11 cellular contexts compared by ENCODE assay signal in genomic region chr14:50726372-50727107, GRCh38. TPM values are rescaled to one million over a fixed set of nuclear protein-coding genes. Genes with fewer than 3 reads are reported as not detected.
A peak's percentile ranks its signal among the peaks of the same experiment; 100 is the strongest.
DNase-seq lines count a peak whose midpoint lies in the region; ATAC-seq, FAIRE-seq and TF ChIP-seq lines count a peak whose summit lies in the region.
"Had no signal": no experiment of that assay in that cellular context is flagged by ENCODE, and none has a peak within 500 bp of the region (broad histone marks: within the 10 kb centered on the region; RNA-seq: fewer than 3 reads in every experiment).

No MANE protein-coding gene starts in this region.

- peak; percentile 78 for DNase-seq in GM03348 (ENCODE audit: low spot score)
- peak; percentile 86 for DNase-seq in Jurkat, Clone E6-1 (ENCODE audit: low read depth, low spot score)
- DNase-seq in GM12878 (ENCODE audit: low read depth, low spot score): no peak
- DNase-seq in non-pigmented ciliary epithelial cell (ENCODE audit: low read depth): peak; percentile 60
- DNase-seq in uterus: no peak
- DNase-seq: H7, left colon, NCI-H748 treated with DMSO at 0.1 percent for 48 hours, right lobe of liver had no signal

- in situ Hi-C loops in GM12878 (cut with MboI): no loop called here

- no peak for TF ChIP-seq EP300 in GM12878 (IDR thresholded peaks at IDR 0.05; ENCODE audit: borderline replicate concordance in 1 of 2, control insufficient read depth in 1 of 2, low read depth in 2 of 2, low read length in 2 of 2)

- intact Hi-C loops in GM12878 (cut with micrococcal nuclease; ENCODE audit: unreplicated experiment): no loop called here
- intact Hi-C loops in uterus (cut with DNase I; ENCODE audit: low total_unique reads): no loop called here

- POLR2A ChIA-PET in GM12878 (lab: Charles Lee): interaction anchor here (0.6 kb wide), 1 partner anchor 416 kb away, joined by 5 read pairs; no protein-coding TSS in a partner anchor

- no peaks in the 10 kb centered on the region for H4K20me1 ChIP-seq in GM12878 (ENCODE audit: control insufficient read depth, insufficient read depth)

- RAD21 ChIA-PET in GM12878 (lab: Charles Lee; ENCODE audit: unreplicated experiment): interaction anchor here (0.7 to 3.0 kb wide), 9 partner anchors 11 to 133 kb away, joined by 3 to 13 read pairs (median 6); no protein-coding TSS in a partner anchor

- no peaks in the 10 kb centered on the region for H3K79me2 ChIP-seq in GM12878 (ENCODE audit: control insufficient read depth, insufficient read depth, low read length)

- H2AFZ ChIP-seq in GM12878 (ENCODE audit: control insufficient read depth, low read depth, low read length): no peak overlapping the region

- TF ChIP-seq CTCF in GM12878 (IDR thresholded peaks at IDR 0.05 in 2 of 3, conservative IDR thresholded peaks at IDR 0.05 in 1 of 3; ENCODE audit: control insufficient read depth in 2 of 3, extremely low read depth in 1 of 3, insufficient read depth in 1 of 3, low read depth in 3 of 3, low read length in 3 of 3) (no peak), uterus (IDR thresholded peaks at IDR 0.05) (no peak)

- no TSS peak for BruUV-seq in GM12878 (replicated peaks; lab: Mats Ljungman, UMichigan)

- SMC1A ChIA-PET in GM12878 (lab: Charles Lee; ENCODE audit: uncharacterized antibody, unreplicated experiment): interaction anchor here (0.7 to 3.3 kb wide), 16 partner anchors 9 to 134 kb away, joined by 3 to 24 read pairs (median 4); no protein-coding TSS in a partner anchor

- H3K9me3 ChIP-seq in GM12878 (replicated peaks; ENCODE audit: control insufficient read depth, insufficient read depth, low read length) (peaks cover 5% of the 10 kb centered on the region; the same call in 2 of the 3 replicates), uterus (no peaks in the 10 kb centered on the region)
- H3K9me3 ChIP-seq: right lobe of liver had no signal

- TF ChIP-seq POLR2A in GM12878 (IDR thresholded peaks at IDR 0.05; ENCODE audit: low read depth, low read length) (no peak), uterus (IDR thresholded peaks at IDR 0.05) (no peak)

- H3K4me3 ChIP-seq in Jurkat, Clone E6-1 (ENCODE audit: low read length): no peak overlapping the region
- H3K4me3 ChIP-seq in GM12878 (no peak overlapping the region), uterus (no peak overlapping the region)
- H3K4me3 ChIP-seq: right lobe of liver had no signal

- H3K4me1 ChIP-seq in GM12878 (ENCODE audit: control insufficient read depth, insufficient read depth, low read length) (no peaks in the 10 kb centered on the region), uterus (no peaks in the 10 kb centered on the region)
- H3K4me1 ChIP-seq: right lobe of liver had no signal

- peak; percentile 73 for FAIRE-seq in GM12878 (lab: Jason Lieb, UNC)

- H3K4me2 ChIP-seq in GM12878 (ENCODE audit: control insufficient read depth, insufficient read depth): no peak overlapping the region

- peaks cover 14 to 62% of the 10 kb centered on the region in 2 experiments for H3K36me3 ChIP-seq in GM12878 (ENCODE audit: control insufficient read depth in 2 of 2, insufficient read depth in 2 of 2, low read length in 1 of 2)
- no peaks in the 10 kb centered on the region for H3K36me3 ChIP-seq in uterus
- H3K36me3 ChIP-seq: right lobe of liver had no signal

- TF ChIP-seq RAD21 in GM12878 (IDR thresholded peaks at IDR 0.05; ENCODE audit: insufficient read depth, low read depth, low read length): 0 out of 2 replicates have a peak, but pooled peaks have one; percentile 0

- no peak overlapping the region for H3K9ac ChIP-seq in GM12878 (ENCODE audit: control insufficient read depth, insufficient read depth, low read length)

- CTCF ChIA-PET in GM12878 (lab: Yijun Ruan, JAX): interaction anchor here (1.0 to 4.1 kb wide), 9 partner anchors 9 to 106 kb away, joined by 3 to 27 read pairs (median 4); no protein-coding TSS in a partner anchor

- no peak for ATAC-seq in GM12878
- ATAC-seq in GM21576 (IDR thresholded peaks at IDR 0.05; ENCODE audit: unreplicated experiment): no peak
- no peak for ATAC-seq in HG03139 (IDR thresholded peaks at IDR 0.05; ENCODE audit: unreplicated experiment)
- ATAC-seq: left colon, right lobe of liver had no signal

- H3K27me3 ChIP-seq in GM12878 (replicated peaks in 1 of 2; ENCODE audit: control insufficient read depth in 2 of 2, insufficient read depth in 2 of 2, low read length in 1 of 2): no peaks in the 10 kb centered on the region
- no peaks in the 10 kb centered on the region for H3K27me3 ChIP-seq in uterus
- H3K27me3 ChIP-seq: right lobe of liver had no signal

- H3K27ac ChIP-seq in GM12878 (ENCODE audit: control insufficient read depth, insufficient read depth) (no peak overlapping the region), uterus (no peak overlapping the region)
- H3K27ac ChIP-seq: right lobe of liver had no signal

- WGBS in GM12878 (ENCODE audit: insufficient coverage, insufficient replicate concordance, low lambda C conversion rate, missing lambda C conversion rate): 32% methylated on average over 3 of the region's 3 CpGs

TF ChIP-seq in GM12878, 131 proteins besides CTCF, POLR2A, EP300 and RAD21:
- TF ChIP-seq ATF2 (IDR thresholded peaks at IDR 0.05; ENCODE audit: low read length) (0 out of 2 replicates have a peak, but pooled peaks have one; percentile 47), RUNX3 (IDR thresholded peaks at IDR 0.05; ENCODE audit: low read length) (peak; percentile 66), NR2C2 (IDR thresholded peaks at IDR 0.05; ENCODE audit: borderline replicate concordance, control insufficient read depth, insufficient read length, low read depth) (no peak), POLR2AphosphoS2 (IDR thresholded peaks at IDR 0.05; ENCODE audit: low read depth, low read length) (no peak), CEBPB (IDR thresholded peaks at IDR 0.05; ENCODE audit: borderline replicate concordance in 1 of 2, low read depth in 2 of 2, low read length in 2 of 2) (0 out of 4 replicates have a peak, but pooled peaks of 1 of the 2 experiments have one; percentile 27), JUNB (IDR thresholded peaks at IDR 0.05) (0 out of 2 replicates have a peak, but pooled peaks have one; percentile 22), CREB1 (IDR thresholded peaks at IDR 0.05; ENCODE audit: low read depth) (0 out of 2 replicates have a peak, but pooled peaks have one; percentile 32), TCF7 (IDR thresholded peaks at IDR 0.05; ENCODE audit: borderline replicate concordance) (peak; percentile 87)

RNA-seq across cellular contexts. Expression of gene SAV1, which starts 58.4 kb away (rescaled TPM):
- polyA plus RNA-seq in Jurkat, Clone E6-1 (2012; ENCODE audit: insufficient read depth, insufficient read length): 12.7 TPM
- 42.6 and 46.4 TPM in 2 replicates for total RNA-seq in GM12878 (2013; cell fraction: nucleolus; rRNA removed)
- total RNA-seq in GM12878 (2014; rRNA removed) (16.9 and 19.9 TPM in 2 replicates), GM12878 (2014; rRNA removed; fragmentation: Illumina TruSeq; extraction: Trizol) (20.4 and 21.1 TPM in 2 replicates), GM12878 (2021) (21.1 and 24.9 TPM in 2 replicates), uterus (10 to 100 TPM; 18.2 to 42.9 (median 35.8) TPM)
- 23.4 TPM for polyA plus RNA-seq in GM12878 (2011; ENCODE audit: low read depth)
- polyA plus RNA-seq in GM12878 (2011; rRNA removed) (18.5 and 29.3 TPM in 2 replicates), GM12878 (2014; fragmentation: Illumina TruSeq; extraction: Trizol) (22.3 and 33.3 TPM in 2 replicates), GM12878 (2014; fragmentation: Nextera tagmentation; extraction: Ambion mirVana) (10 to 100 TPM; 10.1 to 15.1 TPM), GM12878 (2014; rRNA removed) (17.6 and 20.4 TPM in 2 replicates), GM12878 (2016; fragmentation: Nextera tagmentation; extraction: Ambion mirVana) (10 to 100 TPM; 25.1 to 29.1 TPM)
- 8.8 and 9.7 TPM in 2 replicates for polyA plus RNA-seq in GM12878 (2011; cell fraction: cytosol; rRNA removed)
- 4.5 and 6.4 TPM in 2 replicates for polyA plus RNA-seq in GM12878 (2011; cell fraction: nucleus; rRNA removed)
- polyA plus RNA-seq in GM12878 (2012): 16.8 and 20.0 TPM in 2 replicates
- polyA minus RNA-seq in GM12878 (2011; rRNA and poly(A)+ RNA removed): 12.9 and 15.9 TPM in 2 replicates
- 6.9 TPM in 2 replicates for polyA minus RNA-seq in GM12878 (2011; cell fraction: cytosol; rRNA and poly(A)+ RNA removed)
- polyA minus RNA-seq in GM12878 (2011; cell fraction: nucleus; rRNA and poly(A)+ RNA removed): 8.5 and 12.5 TPM in 2 replicates

Comparison
In these comparisons a context has a peak if more than half of its experiments do, and no peak if none do; other contexts are left out.
1. DNase-seq: peak in GM03348 (single experiment), Jurkat, Clone E6-1 (single experiment) and non-pigmented ciliary epithelial cell (single experiment); none in GM12878 (single experiment) and uterus (0 of 2).